Comparison of ENCODE assay signal across 1 cellular context in genomic region chr3:113695818-113696645, GRCh38.
TF ChIP-seq lines count a peak whose summit lies in the region.

TSS of gene USF3 (minus strand) at chr3:113696642. CDS start at chr3:113674878, 21,764 bp downstream.

TF ChIP-seq in HepG2, 621 proteins besides CTCF, POLR2A, EP300 and RAD21 (continued from another document and continues in another):
- no peak for TF ChIP-seq GLI4 (CRISPR knock-in tag; IDR thresholded peaks at IDR 0.05; ENCODE audit: borderline replicate concordance)
- no peak for TF ChIP-seq ZNF362 (CRISPR knock-in tag; IDR thresholded peaks at IDR 0.05; ENCODE audit: borderline replicate concordance)
- no peak for TF ChIP-seq ZNF678 (CRISPR knock-in tag; IDR thresholded peaks at IDR 0.05)
- TF ChIP-seq GFI1 (CRISPR knock-in tag; IDR thresholded peaks at IDR 0.05; ENCODE audit: borderline replicate concordance), result no peak
- no peak for TF ChIP-seq TMF1 (CRISPR knock-in tag; IDR thresholded peaks at IDR 0.05; ENCODE audit: low read depth)
- peak; percentile 15; the same call in 1 of the 2 replicates for TF ChIP-seq ZNF574 (CRISPR knock-in tag; IDR thresholded peaks at IDR 0.05)
- peak; percentile 79; the same call in 1 of the 2 replicates for TF ChIP-seq NAIF1 (CRISPR knock-in tag; IDR thresholded peaks at IDR 0.05; ENCODE audit: borderline replicate concordance)
- no peak; the same call in 1 of the 2 replicates for TF ChIP-seq ZIK1 (CRISPR knock-in tag; IDR thresholded peaks at IDR 0.05; ENCODE audit: borderline replicate concordance, low read depth)
- TF ChIP-seq ZBTB34 (CRISPR knock-in tag; IDR thresholded peaks at IDR 0.05), result no peak
- no peak for TF ChIP-seq SIN3B (IDR thresholded peaks at IDR 0.05; ENCODE audit: low read length)
- TF ChIP-seq CC2D1A (CRISPR knock-in tag; IDR thresholded peaks at IDR 0.05), result no peak
- no peak for TF ChIP-seq FOXJ3 (CRISPR knock-in tag; IDR thresholded peaks at IDR 0.05; ENCODE audit: borderline replicate concordance)
- no peak for TF ChIP-seq BCL6 (CRISPR knock-in tag; IDR thresholded peaks at IDR 0.05)
- TF ChIP-seq ZNF503 (CRISPR knock-in tag; IDR thresholded peaks at IDR 0.05), result no peak
- TF ChIP-seq ATF7-NPFF (CRISPR knock-in tag; IDR thresholded peaks at IDR 0.05; ENCODE audit: low read depth), result peak; percentile 44; the same call in 1 of the 2 replicates
- TF ChIP-seq SMAD9 (CRISPR knock-in tag; IDR thresholded peaks at IDR 0.05), result no peak
- TF ChIP-seq ETV6 (CRISPR knock-in tag; conservative IDR thresholded peaks at IDR 0.05), result no peak
- TF ChIP-seq WIZ (CRISPR knock-in tag; IDR thresholded peaks at IDR 0.05), result no peak
- 0 out of 2 replicates have a peak, but pooled peaks have one; percentile 52 for TF ChIP-seq ZNF431 (CRISPR knock-in tag; IDR thresholded peaks at IDR 0.05; ENCODE audit: borderline replicate concordance, low read depth)
- no peak for TF ChIP-seq ZSCAN25 (CRISPR knock-in tag; IDR thresholded peaks at IDR 0.05)
- TF ChIP-seq DPF2 (CRISPR knock-in tag; IDR thresholded peaks at IDR 0.05; ENCODE audit: borderline replicate concordance, low read depth), result no peak
- TF ChIP-seq CHD2 (IDR thresholded peaks at IDR 0.05; ENCODE audit: low read depth, low read length), result no peak
- no peak for TF ChIP-seq KDM1A (CRISPR knock-in tag; IDR thresholded peaks at IDR 0.05)
- TF ChIP-seq RBFOX2 (IDR thresholded peaks at IDR 0.05; ENCODE audit: low read depth, low read length), result peak; percentile 93
- TF ChIP-seq DBP (CRISPR knock-in tag; IDR thresholded peaks at IDR 0.05; ENCODE audit: not compliant biosample characterization), result no peak
- no peak for TF ChIP-seq ZNF281 (CRISPR knock-in tag; IDR thresholded peaks at IDR 0.05; ENCODE audit: borderline replicate concordance)
- 0 out of 2 replicates have a peak, but pooled peaks have one; percentile 42 for TF ChIP-seq ZNF878 (CRISPR knock-in tag; IDR thresholded peaks at IDR 0.05)
- TF ChIP-seq ZNF230 (CRISPR knock-in tag; IDR thresholded peaks at IDR 0.05), result no peak
- TF ChIP-seq ZNF850 (CRISPR knock-in tag; conservative IDR thresholded peaks at IDR 0.05), result no peak
- TF ChIP-seq AKNA (CRISPR knock-in tag; IDR thresholded peaks at IDR 0.05; ENCODE audit: borderline replicate concordance), result no peak
- TF ChIP-seq KIAA2018 (CRISPR knock-in tag; IDR thresholded peaks at IDR 0.05; ENCODE audit: borderline replicate concordance), result no peak
- TF ChIP-seq NFE2 (CRISPR knock-in tag; IDR thresholded peaks at IDR 0.05), result no peak
- TF ChIP-seq ZNF530 (CRISPR knock-in tag; IDR thresholded peaks at IDR 0.05; ENCODE audit: low read depth), result no peak
